Comparison of ENCODE assay signal across 8 cellular contexts in genomic region chr15:30755036-30755687, GRCh38.
DNase-seq lines count a peak whose midpoint lies in the region; ATAC-seq and TF ChIP-seq lines count a peak whose summit lies in the region.
"Not testable (repeated sequence)": the region's sequence is repeated elsewhere in the genome, so short reads cannot be mapped to it uniquely, and the experiment has no call there.

No MANE protein-coding gene starts in this region.

- not testable (repeated sequence) for H3K27ac ChIP-seq in Peyer's patch, stomach

- H3K36me3 Mint-ChIP-seq in HFFc6 (ENCODE audit: low read depth), result not testable (repeated sequence)

- not testable (repeated sequence) for H3K4me3 ChIP-seq in GM12875 (ENCODE audit: low read depth, low read length); Peyer's patch; choroid plexus epithelial cell (ENCODE audit: low read depth, low read length); stomach

- H3K4me3 Mint-ChIP-seq in HFFc6, result not testable (repeated sequence)

- TF ChIP-seq CTCF in GM12875 (IDR thresholded peaks at IDR 0.05; ENCODE audit: borderline replicate concordance, insufficient read depth, low read depth, low read length), result peak; percentile 27; the same call in 1 of the 2 replicates
- peak; percentile 68 for TF ChIP-seq CTCF in HFFc6 (IDR thresholded peaks at IDR 0.05)
- peak in 1 of 6 experiments; percentile 43 for TF ChIP-seq CTCF in Peyer's patch (IDR thresholded peaks at IDR 0.05)
- peak; percentile 36 for TF ChIP-seq CTCF in choroid plexus epithelial cell (conservative IDR thresholded peaks at IDR 0.05; ENCODE audit: low read depth, low read length)
- peak in 2 of 7 experiments; percentile 27 to 33 for TF ChIP-seq CTCF in stomach (IDR thresholded peaks at IDR 0.05)

- not testable (repeated sequence) for H3K27me3 ChIP-seq in Peyer's patch, stomach

- not testable (repeated sequence) for H3K4me1 ChIP-seq in Peyer's patch, stomach

- not testable (repeated sequence) for TF ChIP-seq EP300 in stomach (IDR thresholded peaks at IDR 0.05)

- not testable (repeated sequence) for H3K27ac Mint-ChIP-seq in HFFc6

- H3K9me3 Mint-ChIP-seq in HFFc6, result not testable (repeated sequence)

- not testable (repeated sequence) for H3K4me1 Mint-ChIP-seq in HFFc6 (ENCODE audit: low read depth)

- not testable (repeated sequence) for TF ChIP-seq POLR2A in Peyer's patch (IDR thresholded peaks at IDR 0.05); stomach (IDR thresholded peaks at IDR 0.05)

- 5 to 20% (median 13%) methylated on average over 3 to 4 of the region's 7 CpGs; no CpG with 5 or more reads in 2 of the 5 donors for WGBS in stomach, 5 donors

- H3K36me3 ChIP-seq in Peyer's patch, stomach: not testable (repeated sequence)

- intact Hi-C loops in left colon (cut with DNase I, micrococcal nuclease); stomach (cut with DNase I; ENCODE audit: low total_unique reads): not testable (repeated sequence)

- peak; percentile 70 for DNase-seq in HFFc6
- DNase-seq in Peyer's patch, result peak in 2 of 3 donors; percentile 66 to 90
- DNase-seq in activated T-cell treated with anti-CD3 and anti-CD28 coated beads for 24 hours (ENCODE audit: low read depth), result peak; percentile 53
- not testable (repeated sequence) for DNase-seq in choroid plexus epithelial cell (ENCODE audit: low read depth)
- peak in 1 of 2 donors; percentile 81 for DNase-seq in left colon
- peak; percentile 35 to 56 for DNase-seq in stimulated activated CD4-positive, alpha-beta T cell treated with anti-CD3 and anti-CD28 coated beads, Interleukin-12 subunit alpha, Interleukin-12 subunit beta, amount 100 ng/mL, for 24 hours (ENCODE audit: low read depth in 2 of 2)
- DNase-seq in stomach, result peak; percentile 72

- not testable (repeated sequence) for H3K9me3 ChIP-seq in Peyer's patch, stomach

- ATAC-seq in left colon, result peak; percentile 90

- not testable (repeated sequence) for H3K27me3 Mint-ChIP-seq in HFFc6 (ENCODE audit: insufficient read depth)
